8 cellular contexts compared by ENCODE assay signal in genomic region chr17:75394332-75394918, GRCh38. TPM values are rescaled to one million over a fixed set of nuclear protein-coding genes. Genes with fewer than 3 reads are reported as not detected.
A peak's percentile ranks its signal among the peaks of the same experiment; 100 is the strongest.
DNase-seq lines count a peak whose midpoint lies in the region; ATAC-seq lines count a peak whose summit lies in the region.

No MANE protein-coding gene starts in this region.

- no peak for ATAC-seq in central memory CD8-positive, alpha-beta T cell (replicated peaks; ENCODE audit: extremely low read depth, poor library complexity, severe bottlenecking)
- no peak for ATAC-seq in naive B cell (ENCODE audit: low read depth in 2 of 2)

- no peaks in the 10 kb centered on the region for H3K9me3 ChIP-seq in MG63

- DNase-seq in NCI-H1105 treated with DMSO at 0.1 percent for 48 hours (lab: John Stamatoyannopoulos, UW), result peak; percentile 18
- DNase-seq in NCI-H1105 (lab: John Stamatoyannopoulos, UW), result no peak
- no peak for DNase-seq in MG63
- DNase-seq in central memory CD8-positive, alpha-beta T cell (ENCODE audit: low spot score in 2 of 2), result no peak
- DNase-seq in naive B cell, result no peak
- no peak for DNase-seq in stimulated activated CD4-positive, alpha-beta T cell treated with anti-CD3 and anti-CD28 coated beads, Interleukin-2, amount 100 ng/mL, for 24 hours
- DNase-seq in AG20443 (ENCODE audit: low spot score), result no peak
- no peak for DNase-seq in NCI-H2029 treated with DMSO at 0.1 percent for 48 hours (lab: John Stamatoyannopoulos, UW)

- peak overlapping the region; percentile 78 for H3K27ac Mint-ChIP-seq in central memory CD8-positive, alpha-beta T cell (ENCODE audit: low read depth)
- peak overlapping the region; percentile 81 to 96 (median 91) for H3K27ac Mint-ChIP-seq in naive B cell

- H3K27me3 Mint-ChIP-seq in central memory CD8-positive, alpha-beta T cell, result no peaks in the 10 kb centered on the region
- H3K27me3 Mint-ChIP-seq in naive B cell, result no peaks in the 10 kb centered on the region

- no peaks in the 10 kb centered on the region for H3K9me3 Mint-ChIP-seq in central memory CD8-positive, alpha-beta T cell
- H3K9me3 Mint-ChIP-seq in naive B cell, result no peaks in the 10 kb centered on the region

- H3K36me3 ChIP-seq in MG63, result peaks cover 23% of the 10 kb centered on the region

- H3K36me3 Mint-ChIP-seq in central memory CD8-positive, alpha-beta T cell (ENCODE audit: insufficient read depth), result peaks cover 39% of the 10 kb centered on the region
- peaks cover 0 to 6% of the 10 kb centered on the region in 2 donors for H3K36me3 Mint-ChIP-seq in naive B cell

- peak overlapping the region; percentile 90 for H3K4me3 Mint-ChIP-seq in central memory CD8-positive, alpha-beta T cell
- H3K4me3 Mint-ChIP-seq in naive B cell, result peak overlapping the region; percentile 88 to 98 (median 94)

- no peaks in the 10 kb centered on the region for H3K27me3 ChIP-seq in MG63

- peaks cover 73% of the 10 kb centered on the region for H3K4me1 Mint-ChIP-seq in central memory CD8-positive, alpha-beta T cell
- peaks cover 62 to 85% (median 81%) of the 10 kb centered on the region in 3 donors for H3K4me1 Mint-ChIP-seq in naive B cell

- H3K4me3 ChIP-seq in MG63, result peak overlapping the region; percentile 75

RNA-seq across cellular contexts. Expression of gene GRB2, which starts 11.1 kb away (rescaled TPM):
- 110 and 134 TPM in 2 replicates for total RNA-seq in MG63 (2014; rRNA removed; shearing (Covaris generic); ENCODE audit: low replicate concordance)
- polyA plus RNA-seq in naive B cell (ENCODE audit: low read depth in 6 of 6), result 100 to 1,000 TPM; 281 to 361 (median 305) TPM
